8 cellular contexts compared by ENCODE assay signal in the genomic region with DNA sequence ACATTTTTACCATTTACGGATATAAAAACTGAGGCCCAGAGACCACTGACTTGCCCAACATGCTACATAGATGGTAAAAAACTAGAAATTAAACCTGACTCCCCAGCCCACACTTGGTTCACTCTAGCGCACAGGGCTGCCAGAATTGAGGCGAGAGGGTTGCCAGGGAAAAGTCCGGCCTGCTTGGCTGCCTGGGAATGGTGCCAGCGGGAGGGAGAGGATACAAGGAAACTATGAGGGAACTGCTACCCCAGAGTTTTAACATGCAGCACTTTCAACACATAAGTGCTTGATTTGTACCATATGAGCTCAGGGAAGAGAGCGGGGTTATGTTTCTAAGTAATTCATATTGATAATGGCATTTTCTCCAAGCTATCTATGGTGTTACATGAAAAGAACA. TPM values are rescaled to one million over a fixed set of nuclear protein-coding genes. Genes with fewer than 3 reads are reported as not detected.
DNase-seq lines count a peak whose midpoint lies in the region; ATAC-seq, FAIRE-seq and TF ChIP-seq lines count a peak whose summit lies in the region.
"Not testable (repeated sequence)": the region's sequence is repeated elsewhere in the genome, so short reads cannot be mapped to it uniquely, and the experiment has no call there.

No MANE protein-coding gene starts in this region.

- peaks cover 13% of the 10 kb centered on the region for H3K36me3 Mint-ChIP-seq in astrocyte (ENCODE audit: low read depth, unreplicated experiment)

- H3K4me1 ChIP-seq in astrocyte (ENCODE audit: insufficient read depth, low read length); endothelial cell of umbilical vein (ENCODE audit: control insufficient read depth, extremely low read depth, insufficient read depth, low read length); lower lobe of right lung; prostate gland (replicated peaks); thyroid gland: not testable (repeated sequence)
- H3K4me1 ChIP-seq in heart right ventricle = peaks cover 3 to 30% (median 18%) of the 10 kb centered on the region in 9 donors

- FAIRE-seq in astrocyte (lab: Jason Lieb, UNC); endothelial cell of umbilical vein (lab: Jason Lieb, UNC): not testable (repeated sequence)

- TF ChIP-seq POLR2A in endothelial cell of umbilical vein (IDR thresholded peaks at IDR 0.05; ENCODE audit: low read depth, low read length); prostate gland (IDR thresholded peaks at IDR 0.05); thyroid gland (IDR thresholded peaks at IDR 0.05): not testable (repeated sequence)

- H3K27me3 ChIP-seq in BJ (ENCODE audit: control insufficient read depth, insufficient read depth, low read length); astrocyte (ENCODE audit: insufficient read depth, low read length); endothelial cell of umbilical vein (ENCODE audit: control insufficient read depth in 2 of 2, insufficient read depth in 2 of 2, low read length in 2 of 2); heart right ventricle; lower lobe of right lung (ENCODE audit: low read depth); prostate gland (replicated peaks; ENCODE audit: insufficient read depth); thyroid gland: not testable (repeated sequence)

- H3K9me1 ChIP-seq in endothelial cell of umbilical vein (replicated peaks; ENCODE audit: control insufficient read depth, extremely low read depth, insufficient read depth, low read length) = not testable (repeated sequence)

- H3K79me2 ChIP-seq in astrocyte (ENCODE audit: insufficient read depth, low read length); endothelial cell of umbilical vein (ENCODE audit: control insufficient read depth, insufficient read depth, low read length): not testable (repeated sequence)

- peak; percentile 35 for DNase-seq in BJ (ENCODE audit: low read depth)
- DNase-seq in NCI-H2029 treated with DMSO at 0.1 percent for 48 hours (lab: John Stamatoyannopoulos, UW) = peak; percentile 25
- peak; percentile 62 for DNase-seq in astrocyte (ENCODE audit: low read depth)
- peak; percentile 44 for DNase-seq in endothelial cell of umbilical vein (ENCODE audit: low read depth, low spot score)
- DNase-seq in heart right ventricle = peak; percentile 82 to 84
- DNase-seq in lower lobe of right lung = peak; percentile 83
- peak; percentile 85 for DNase-seq in prostate gland (ENCODE audit: low spot score)
- peak; percentile 94 to 97 for DNase-seq in thyroid gland

- intact Hi-C loops in endothelial cell of umbilical vein (cut with micrococcal nuclease); lower lobe of right lung (cut with DNase I); prostate gland (cut with DNase I); thyroid gland (cut with DNase I): not testable (repeated sequence)
- intact Hi-C loops in heart right ventricle (cut with DNase I) = loop anchor here in 1 of 10 donors (10.0 kb wide), 1 partner anchor 62 kb away; no protein-coding TSS in a partner anchor

- POLR2A ChIA-PET in BJ (lab: Charles Lee); endothelial cell of umbilical vein (lab: Charles Lee): not testable (repeated sequence)

- not testable (repeated sequence) for H3K9me3 Mint-ChIP-seq in astrocyte (ENCODE audit: unreplicated experiment)

- H3K9ac ChIP-seq in astrocyte (ENCODE audit: low read length); endothelial cell of umbilical vein (replicated peaks; ENCODE audit: extremely low read depth, insufficient read depth, low read length): not testable (repeated sequence)

- H3K36me3 ChIP-seq in BJ (ENCODE audit: control insufficient read depth, insufficient read depth, low read length); astrocyte (ENCODE audit: insufficient read depth, low read length); prostate gland: not testable (repeated sequence)
- H3K36me3 ChIP-seq in endothelial cell of umbilical vein (ENCODE audit: control insufficient read depth in 2 of 2, extremely low read depth in 1 of 2, insufficient read depth in 2 of 2, low read length in 2 of 2) = peaks cover 0 to 18% of the 10 kb centered on the region in 2 experiments
- H3K36me3 ChIP-seq in heart right ventricle = peaks cover 0 to 48% (median 12%) of the 10 kb centered on the region in 9 donors
- peaks cover 38% of the 10 kb centered on the region for H3K36me3 ChIP-seq in lower lobe of right lung
- H3K36me3 ChIP-seq in thyroid gland = peaks cover 22 to 24% of the 10 kb centered on the region in 2 donors

- H3K4me3 Mint-ChIP-seq in astrocyte (ENCODE audit: unreplicated experiment) = not testable (repeated sequence)

- not testable (repeated sequence) for H3K27ac ChIP-seq in astrocyte (ENCODE audit: low read depth, low read length); endothelial cell of umbilical vein (ENCODE audit: insufficient read depth, low read depth, low read length); lower lobe of right lung; prostate gland
- peak overlapping the region in 5 of 10 donors; percentile 11 to 65 (median 40) for H3K27ac ChIP-seq in heart right ventricle
- peak overlapping the region in 1 of 3 donors; percentile 30 for H3K27ac ChIP-seq in thyroid gland

- not testable (repeated sequence) for H2AFZ ChIP-seq in astrocyte (ENCODE audit: low read depth, low read length); endothelial cell of umbilical vein (ENCODE audit: low read depth, low read length)

- dilution Hi-C loops in endothelial cell of umbilical vein (cut with MboI; ENCODE audit: extremely low pct_ligation_motif_present, low sequenced_read_pairs) = not testable (repeated sequence)

- not testable (repeated sequence) for H4K20me1 ChIP-seq in astrocyte (ENCODE audit: insufficient read depth, low read length); endothelial cell of umbilical vein (replicated peaks; ENCODE audit: control insufficient read depth, extremely low read depth, insufficient read depth, low read length)

- CTCF ChIA-PET in BJ (lab: Yijun Ruan, JAX) = not testable (repeated sequence)
- CTCF ChIA-PET in endothelial cell of umbilical vein (lab: Charles Lee) = interaction anchor here (0.7 to 1.5 kb wide), 2 partner anchors 10 to 229 kb away, joined by 3 read pairs; a partner anchor contains a TSS

- H3K9me3 ChIP-seq in astrocyte (ENCODE audit: insufficient read depth, low read depth, low read length); endothelial cell of umbilical vein (replicated peaks; ENCODE audit: control insufficient read depth, insufficient read depth, low read length); heart right ventricle; lower lobe of right lung; prostate gland; thyroid gland: not testable (repeated sequence)

- not testable (repeated sequence) for H3K4me1 Mint-ChIP-seq in astrocyte (ENCODE audit: low read depth, unreplicated experiment)

- not testable (repeated sequence) for BruUV-seq in endothelial cell of umbilical vein (replicated peaks; lab: Mats Ljungman, UMichigan)

- not testable (repeated sequence) for H3K27me3 Mint-ChIP-seq in astrocyte (ENCODE audit: low read depth, unreplicated experiment)

- 13 to 21% methylated on average over 5 of the region's 6 CpGs for WGBS in heart right ventricle, 2 donors
- 30% methylated on average over 6 of the region's 6 CpGs for WGBS in prostate gland
- 19 to 27% methylated on average over 6 of the region's 6 CpGs for WGBS in thyroid gland, 2 donors

- H3K4me3 ChIP-seq in BJ (ENCODE audit: low read depth, low read length); astrocyte (ENCODE audit: insufficient read depth, low read depth, low read length); endothelial cell of umbilical vein (replicated peaks in 1 of 3; ENCODE audit: insufficient read depth in 1 of 3, low read depth in 1 of 3, low read length in 3 of 3); heart right ventricle; lower lobe of right lung; prostate gland; thyroid gland (replicated peaks in 1 of 3): not testable (repeated sequence)

- peak; percentile 69 to 91 (median 82) for ATAC-seq in heart right ventricle
- ATAC-seq in lower lobe of right lung = peak; percentile 66 to 80

- H3K27ac Mint-ChIP-seq in astrocyte (ENCODE audit: unreplicated experiment) = not testable (repeated sequence)

- not testable (repeated sequence) for H3K4me2 ChIP-seq in astrocyte (ENCODE audit: low read length); endothelial cell of umbilical vein (ENCODE audit: insufficient read depth, low read length)

- TF ChIP-seq CTCF in BJ (IDR thresholded peaks at IDR 0.05; ENCODE audit: insufficient read depth, low read depth, low read length); astrocyte (IDR thresholded peaks at IDR 0.05; ENCODE audit: insufficient read depth, low read depth, low read length); endothelial cell of umbilical vein (IDR thresholded peaks at IDR 0.05; ENCODE audit: extremely low read depth in 1 of 2, insufficient read depth in 1 of 2, low read depth in 1 of 2, low read length in 2 of 2); heart right ventricle (IDR thresholded peaks at IDR 0.05); lower lobe of right lung (IDR thresholded peaks at IDR 0.05); prostate gland (IDR thresholded peaks at IDR 0.05); thyroid gland (IDR thresholded peaks at IDR 0.05): not testable (repeated sequence)

RNA-seq across cellular contexts. Expression of a gene that starts 10.0 kb away (rescaled TPM):
- polyA plus RNA-seq in BJ (2011; rRNA removed) = 22.5 and 31.2 TPM in 2 replicates
- polyA minus RNA-seq in BJ (2011; rRNA and poly(A)+ RNA removed) = 21.3 and 32.3 TPM in 2 replicates
- total RNA-seq in astrocyte = 17.9 and 19.8 TPM in 2 replicates
- total RNA-seq in endothelial cell of umbilical vein = 20.7 and 24.1 TPM in 2 replicates
- polyA plus RNA-seq in endothelial cell of umbilical vein = 42.0 and 52.4 TPM in 2 replicates
- polyA plus RNA-seq in endothelial cell of umbilical vein (2011; cell fraction: cytosol; rRNA removed) = 23.1 and 25.9 TPM in 2 replicates
- polyA plus RNA-seq in endothelial cell of umbilical vein (2011; cell fraction: nucleus; rRNA removed) = 53.7 and 64.6 TPM in 2 replicates
- 13.9 and 16.9 TPM in 2 replicates for polyA plus RNA-seq in endothelial cell of umbilical vein (2012)
- 37.1 and 37.8 TPM in 2 replicates for polyA minus RNA-seq in endothelial cell of umbilical vein
- 12.0 TPM for polyA minus RNA-seq in endothelial cell of umbilical vein (2011; cell fraction: cytosol; rRNA and poly(A)+ RNA removed)
- polyA minus RNA-seq in endothelial cell of umbilical vein (2011; cell fraction: nucleus; rRNA and poly(A)+ RNA removed) = 33.8 and 40.0 TPM in 2 replicates
- 10 to 100 TPM; 10.9 to 15.5 (median 12.9) TPM for total RNA-seq in heart right ventricle
- 10 to 100 TPM; 12.0 to 28.1 TPM for polyA plus RNA-seq in heart right ventricle
- 21.3 TPM for total RNA-seq in lower lobe of right lung
- 10 to 100 TPM; 34.0 to 35.3 TPM for total RNA-seq in prostate gland
- total RNA-seq in thyroid gland = 10 to 100 TPM; 27.5 to 35.1 (median 30.8) TPM

RNA-seq across cellular contexts. Expression of a gene that starts 47.3 kb away (rescaled TPM):
- polyA plus RNA-seq in BJ (2011; rRNA removed) (19.0 and 26.4 TPM in 2 replicates), endothelial cell of umbilical vein (32.9 and 33.3 TPM in 2 replicates), heart right ventricle (10 to 100 TPM; 12.2 to 21.7 TPM)
- polyA minus RNA-seq in BJ (2011; rRNA and poly(A)+ RNA removed) = 18.8 and 20.7 TPM in 2 replicates
- total RNA-seq in astrocyte (74.2 and 84.0 TPM in 2 replicates), endothelial cell of umbilical vein (67.5 and 73.1 TPM in 2 replicates), heart right ventricle (10 to 100 TPM; 32.6 to 52.9 (median 40.6) TPM), lower lobe of right lung (204 TPM), prostate gland (100 to 1,000 TPM in 1 of 2 donors, 10 to 100 TPM in 1; 75.7 to 105 TPM), thyroid gland (100 to 1,000 TPM; 103 to 190 (median 159) TPM)
- 21.5 and 25.8 TPM in 2 replicates for polyA plus RNA-seq in endothelial cell of umbilical vein (2011; cell fraction: cytosol; rRNA removed)
- 122 and 137 TPM in 2 replicates for polyA plus RNA-seq in endothelial cell of umbilical vein (2011; cell fraction: nucleus; rRNA removed)
- polyA plus RNA-seq in endothelial cell of umbilical vein (2012) = 30.7 and 37.3 TPM in 2 replicates
- 78.1 and 86.9 TPM in 2 replicates for polyA minus RNA-seq in endothelial cell of umbilical vein
- polyA minus RNA-seq in endothelial cell of umbilical vein (2011; cell fraction: cytosol; rRNA and poly(A)+ RNA removed) = 29.2 TPM
- polyA minus RNA-seq in endothelial cell of umbilical vein (2011; cell fraction: nucleus; rRNA and poly(A)+ RNA removed) = 51.8 and 68.2 TPM in 2 replicates

Comparison
In these comparisons a context has a peak if more than half of its experiments do, and no peak if none do; other contexts are left out.
1. DNase-seq: peak in every context shown above with its lines; median percentile 96 in thyroid gland; 85 in prostate gland; 83 in heart right ventricle; 83 in lower lobe of right lung; 62 in astrocyte; 44 in endothelial cell of umbilical vein; 35 in BJ; 25 in NCI-H2029 treated with DMSO at 0.1 percent for 48 hours.